23 cellular contexts compared by ENCODE assay signal in genomic region chr20:32964575-32964974, GRCh38. TPM values are rescaled to one million over a fixed set of nuclear protein-coding genes. Genes with fewer than 3 reads are reported as not detected.
DNase-seq lines count a peak whose midpoint lies in the region; ATAC-seq and TF ChIP-seq lines count a peak whose summit lies in the region.
"Had no signal": no experiment of that assay in that cellular context is flagged by ENCODE, and none has a peak within 500 bp of the region (broad histone marks: within the 10 kb centered on the region; RNA-seq: fewer than 3 reads in every experiment).

No MANE protein-coding gene starts in this region.

- H3K4me3 Mint-ChIP-seq in activated CD4-positive, alpha-beta T cell treated with anti-CD3 and anti-CD28 coated beads, Interleukin-2, amount 10 ng/mL, durations not matched to agents 24 days and 14 days: no peak overlapping the region
- no peak overlapping the region for H3K4me3 Mint-ChIP-seq in GM23338
- H3K4me3 Mint-ChIP-seq: CD14-positive monocyte had no signal

- H3K4me3 ChIP-seq in BLaER1 (no peak overlapping the region), coronary artery (no peak overlapping the region), sigmoid colon (no peak overlapping the region), GM23338 (no peak overlapping the region)
- H3K4me3 ChIP-seq: GM23248 had no signal

- H3K4me1 Mint-ChIP-seq in activated CD4-positive, alpha-beta T cell treated with anti-CD3 and anti-CD28 coated beads, Interleukin-2, amount 10 ng/mL, durations not matched to agents 24 days and 14 days: peaks cover 46% of the 10 kb centered on the region
- H3K4me1 Mint-ChIP-seq in GM23338: no peaks in the 10 kb centered on the region

- H3F3A ChIP-seq in GM23338 (replicated peaks; ENCODE audit: low read depth): no peaks in the 10 kb centered on the region

- no peak overlapping the region for H3K27ac Mint-ChIP-seq in activated CD4-positive, alpha-beta T cell treated with anti-CD3 and anti-CD28 coated beads, Interleukin-2, amount 10 ng/mL, durations not matched to agents 24 days and 14 days
- no peak overlapping the region for H3K27ac Mint-ChIP-seq in GM23338
- H3K27ac Mint-ChIP-seq: CD14-positive monocyte had no signal

- intact Hi-C loops in activated CD4-positive, alpha-beta T cell treated with anti-CD3 and anti-CD28 coated beads, Interleukin-2, amount 10 ng/mL, durations not matched to agents 24 days and 14 days (cut with micrococcal nuclease): no loop called here
- intact Hi-C loops in sigmoid colon (cut with DNase I) (loop anchor here (10.0 kb wide), 1 partner anchor 60 kb away; no protein-coding TSS in a partner anchor), sciatic nerve (cut with DNase I) (no loop called here)

- H3K9me3 ChIP-seq in BLaER1: no peaks in the 10 kb centered on the region
- H3K9me3 ChIP-seq in sigmoid colon: no peaks in the 10 kb centered on the region

- H3K4me1 ChIP-seq in BLaER1 (peaks cover 63% of the 10 kb centered on the region), sigmoid colon (no peaks in the 10 kb centered on the region), GM23338 (ENCODE audit: insufficient read depth) (no peaks in the 10 kb centered on the region)

- H3K4me2 ChIP-seq in BLaER1: peak overlapping the region; percentile 34; the same call in 1 of the 2 replicates
- no peak overlapping the region for H3K4me2 ChIP-seq in GM23338

- H4K20me1 ChIP-seq in BLaER1 (no peaks in the 10 kb centered on the region), GM23338 (replicated peaks; ENCODE audit: insufficient read depth) (no peaks in the 10 kb centered on the region)

- TF ChIP-seq EP300 in sigmoid colon (IDR thresholded peaks at IDR 0.05): no peak

- WGBS in sigmoid colon, 2 donors: 86 to 90% methylated on average over 6 of the region's 6 CpGs

- no peaks in the 10 kb centered on the region for H3K36me3 ChIP-seq in BLaER1
- H3K36me3 ChIP-seq in sigmoid colon: no peaks in the 10 kb centered on the region
- no peaks in the 10 kb centered on the region for H3K36me3 ChIP-seq in GM23338 (ENCODE audit: insufficient read depth)

- no peaks in the 10 kb centered on the region for H3K9me3 Mint-ChIP-seq in activated CD4-positive, alpha-beta T cell treated with anti-CD3 and anti-CD28 coated beads, Interleukin-2, amount 10 ng/mL, durations not matched to agents 24 days and 14 days
- no peaks in the 10 kb centered on the region; the same call in none of the 3 replicates for H3K9me3 Mint-ChIP-seq in GM23338
- H3K9me3 Mint-ChIP-seq: CD14-positive monocyte had no signal

- H3K9ac ChIP-seq in BLaER1: no peak overlapping the region
- H3K9ac ChIP-seq: GM23248 had no signal

- H3K27ac ChIP-seq in BLaER1 (no peak overlapping the region), coronary artery (no peak overlapping the region), sigmoid colon (no peak overlapping the region), GM23338 (ENCODE audit: low read depth) (no peak overlapping the region)
- H3K27ac ChIP-seq: 22Rv1, GM23248 had no signal

- no peak overlapping the region for H2AFZ ChIP-seq in GM23338
- H2AFZ ChIP-seq: GM23248 had no signal

- no peaks in the 10 kb centered on the region for H3K9me2 ChIP-seq in GM23338 (ENCODE audit: insufficient read depth)

- no peak for ATAC-seq in HG03432 (IDR thresholded peaks at IDR 0.05; ENCODE audit: unreplicated experiment)
- no peak for ATAC-seq in GM23338
- no peak for ATAC-seq in sciatic nerve
- ATAC-seq: HCT116, PC-3 had no signal

- H3K79me2 ChIP-seq in GM23338 (replicated peaks; ENCODE audit: insufficient read depth): no peaks in the 10 kb centered on the region

- no peaks in the 10 kb centered on the region for H3K27me3 ChIP-seq in BLaER1
- H3K27me3 ChIP-seq in sigmoid colon: no peaks in the 10 kb centered on the region
- no peaks in the 10 kb centered on the region for H3K27me3 ChIP-seq in GM23338 (ENCODE audit: insufficient read depth)

- DNase-seq in activated CD4-positive, alpha-beta T cell treated with anti-CD3 and anti-CD28 coated beads, Interleukin-2, amount 10 ng/mL, durations not matched to agents 24 days and 14 days: peak; percentile 52
- no peak for DNase-seq in activated CD4-positive, alpha-beta T cell treated with anti-CD3 and anti-CD28 coated beads, Interleukin-2, amount 50 U/mL, for 1 hour
- DNase-seq in coronary artery (ENCODE audit: low spot score) (peak; percentile 19), sigmoid colon (peak; percentile 41), GM23338 (ENCODE audit: low spot score) (no peak), sciatic nerve (ENCODE audit: low spot score) (no peak)
- DNase-seq: AML-193, GM23248, MM.1S, NCI-H1092, NCI-H1436 treated with DMSO at 0.1 percent for 48 hours, NCI-H2029, NCI-H345, NCI-H526, PC-3, RPMI8226, SIG-M5 had no signal

- no peaks in the 10 kb centered on the region for H3K36me3 Mint-ChIP-seq in activated CD4-positive, alpha-beta T cell treated with anti-CD3 and anti-CD28 coated beads, Interleukin-2, amount 10 ng/mL, durations not matched to agents 24 days and 14 days (ENCODE audit: low read depth)
- no peaks in the 10 kb centered on the region for H3K36me3 Mint-ChIP-seq in GM23338 (ENCODE audit: low read depth)
- H3K36me3 Mint-ChIP-seq: CD14-positive monocyte had no signal

- no peak for TF ChIP-seq POLR2A in sigmoid colon (IDR thresholded peaks at IDR 0.05)

- no peaks in the 10 kb centered on the region for H3K27me3 Mint-ChIP-seq in activated CD4-positive, alpha-beta T cell treated with anti-CD3 and anti-CD28 coated beads, Interleukin-2, amount 10 ng/mL, durations not matched to agents 24 days and 14 days
- H3K27me3 Mint-ChIP-seq in GM23338 (ENCODE audit: insufficient read depth, low read depth, poor library complexity): peaks cover 8% of the 10 kb centered on the region

- TF ChIP-seq CTCF in coronary artery (IDR thresholded peaks at IDR 0.05) (no peak), sigmoid colon (IDR thresholded peaks at IDR 0.05) (no peak), GM23338 (conservative IDR thresholded peaks at IDR 0.05; ENCODE audit: low read depth in 2 of 2) (no peak)

TF ChIP-seq in GM23338, 12 proteins besides CTCF, POLR2A, EP300 and RAD21 (continues in another document):
- TF ChIP-seq EZH2phosphoT487 (IDR thresholded peaks at IDR 0.05; ENCODE audit: unreplicated experiment) (no peak), ZNF114 (CRISPR knock-in tag; IDR thresholded peaks at IDR 0.05) (no peak), POLR2AphosphoS5 (IDR thresholded peaks at IDR 0.05; ENCODE audit: low read depth) (no peak), NANOG (IDR thresholded peaks at IDR 0.05; ENCODE audit: borderline replicate concordance) (no peak), REST (IDR thresholded peaks at IDR 0.05; ENCODE audit: unreplicated experiment) (no peak), STAT1 (IDR thresholded peaks at IDR 0.05; ENCODE audit: unreplicated experiment) (no peak), ETS1 (IDR thresholded peaks at IDR 0.05) (no peak)

RNA-seq across cellular contexts. Expression of gene SUN5, which starts 39.7 kb away (rescaled TPM):
- not detected in 2 replicates for total RNA-seq in activated CD4-positive, alpha-beta T cell treated with anti-CD3 and anti-CD28 coated beads, Interleukin-2, amount 10 ng/mL, durations not matched to agents 24 days and 14 days
- total RNA-seq in sigmoid colon: not detected
- polyA plus RNA-seq in sigmoid colon: not detected
- not detected in 2 replicates for total RNA-seq in GM23338 (2014; rRNA removed; shearing (Covaris generic))
- not detected in 2 replicates for polyA plus RNA-seq in GM23338 (2016; fragmentation: Nextera tagmentation; extraction: Ambion mirVana)
- total RNA-seq in sciatic nerve: not detected
- total RNA-seq: GM23248, LHCN-M2, PC-3 had no signal
- polyA plus RNA-seq: CD14-positive monocyte, GM23248 had no signal

RNA-seq across cellular contexts. Expression of gene BPIFB2, which starts 42.9 kb away (rescaled TPM):
- total RNA-seq in activated CD4-positive, alpha-beta T cell treated with anti-CD3 and anti-CD28 coated beads, Interleukin-2, amount 10 ng/mL, durations not matched to agents 24 days and 14 days: not detected in 2 replicates
- total RNA-seq in sigmoid colon (not detected), sciatic nerve (not detected)
- polyA plus RNA-seq in sigmoid colon (not detected), GM23338 (2016; fragmentation: Nextera tagmentation; extraction: Ambion mirVana) (not detected in 2 replicates)
- not detected in 2 replicates for total RNA-seq in GM23338 (2014; rRNA removed; shearing (Covaris generic))
- total RNA-seq: GM23248, LHCN-M2, PC-3 had no signal
- polyA plus RNA-seq: CD14-positive monocyte, GM23248 had no signal

Comparison
In these comparisons a context has a peak if more than half of its experiments do, and no peak if none do; other contexts are left out.
1. DNase-seq: peak in activated CD4-positive, alpha-beta T cell treated with anti-CD3 and anti-CD28 coated beads, Interleukin-2, amount 10 ng/mL, durations not matched to agents 24 days and 14 days (single experiment), coronary artery (single experiment) and sigmoid colon (single experiment); none in activated CD4-positive, alpha-beta T cell treated with anti-CD3 and anti-CD28 coated beads, Interleukin-2, amount 50 U/mL, for 1 hour (single experiment), GM23338 (single experiment) and sciatic nerve (single experiment).